In genomic region chr14:105998597-105998996, GRCh38 we compare ENCODE assay signal across 8 cellular contexts.
DNase-seq lines count a peak whose midpoint lies in the region; ATAC-seq, FAIRE-seq and TF ChIP-seq lines count a peak whose summit lies in the region.
"Not testable (repeated sequence)": the region's sequence is repeated elsewhere in the genome, so short reads cannot be mapped to it uniquely, and the experiment has no call there.

No MANE protein-coding gene starts in this region.

- WGBS in A549 (ENCODE audit: missing lambda C conversion rate): 53% methylated on average over 1 of the region's 1 CpG

- CTCF ChIA-PET in A549 (lab: Yijun Ruan, JAX): not testable (repeated sequence)

- peak overlapping the region; percentile 77 for H3K27ac Mint-ChIP-seq in activated CD4-positive, alpha-beta T cell treated with anti-CD3 and anti-CD28 coated beads, Interleukin-2, amount 10 ng/mL, durations not matched to agents 24 days and 14 days
- peak overlapping the region; percentile 38 for H3K27ac Mint-ChIP-seq in activated T-cell treated with anti-CD3 and anti-CD28 coated beads, Interleukin-2, amount 50 U/mL, for 72 hours
- peak overlapping the region; percentile 74 for H3K27ac Mint-ChIP-seq in activated naive CD8-positive, alpha-beta T cell treated with anti-CD3 and anti-CD28 coated beads for 36 hours
- H3K27ac Mint-ChIP-seq in memory B cell: peak overlapping the region; percentile 9
- H3K27ac Mint-ChIP-seq in stimulated activated naive B cell treated with anti-CD40 and anti-IgM and Interleukin-4, amounts not matched to agents 10 μg/mL and 1 μg/mL and 100 μg/mL, for 72 hours: not testable (repeated sequence)

- H3K4me3 ChIP-seq in A549: not testable (repeated sequence)
- H3K4me3 ChIP-seq in GM08714 (ENCODE audit: low read length): peak overlapping the region; percentile 22; the same call in 1 of the 2 replicates

- not testable (repeated sequence) for H3K27me3 Mint-ChIP-seq in activated CD4-positive, alpha-beta T cell treated with anti-CD3 and anti-CD28 coated beads, Interleukin-2, amount 10 ng/mL, durations not matched to agents 24 days and 14 days; activated T-cell treated with anti-CD3 and anti-CD28 coated beads, Interleukin-2, amount 50 U/mL, for 72 hours (ENCODE audit: low read depth); activated naive CD8-positive, alpha-beta T cell treated with anti-CD3 and anti-CD28 coated beads for 36 hours; memory B cell; stimulated activated naive B cell treated with anti-CD40 and anti-IgM and Interleukin-4, amounts not matched to agents 10 μg/mL and 1 μg/mL and 100 μg/mL, for 72 hours

- not testable (repeated sequence) for H3K9me3 Mint-ChIP-seq in activated CD4-positive, alpha-beta T cell treated with anti-CD3 and anti-CD28 coated beads, Interleukin-2, amount 10 ng/mL, durations not matched to agents 24 days and 14 days; activated T-cell treated with anti-CD3 and anti-CD28 coated beads, Interleukin-2, amount 50 U/mL, for 72 hours; activated naive CD8-positive, alpha-beta T cell treated with anti-CD3 and anti-CD28 coated beads for 36 hours; memory B cell; stimulated activated naive B cell treated with anti-CD40 and anti-IgM and Interleukin-4, amounts not matched to agents 10 μg/mL and 1 μg/mL and 100 μg/mL, for 72 hours

- not testable (repeated sequence) for H3K4me2 ChIP-seq in A549

- peak overlapping the region; percentile 10 for H3K4me3 Mint-ChIP-seq in activated CD4-positive, alpha-beta T cell treated with anti-CD3 and anti-CD28 coated beads, Interleukin-2, amount 10 ng/mL, durations not matched to agents 24 days and 14 days
- H3K4me3 Mint-ChIP-seq in activated T-cell treated with anti-CD3 and anti-CD28 coated beads, Interleukin-2, amount 50 U/mL, for 72 hours: peak overlapping the region; percentile 59 to 69
- H3K4me3 Mint-ChIP-seq in activated naive CD8-positive, alpha-beta T cell treated with anti-CD3 and anti-CD28 coated beads for 36 hours: peak overlapping the region; percentile 37
- H3K4me3 Mint-ChIP-seq in memory B cell: peak overlapping the region; percentile 68
- H3K4me3 Mint-ChIP-seq in stimulated activated naive B cell treated with anti-CD40 and anti-IgM and Interleukin-4, amounts not matched to agents 10 μg/mL and 1 μg/mL and 100 μg/mL, for 72 hours: peak overlapping the region; percentile 33 to 70

- not testable (repeated sequence) for TF ChIP-seq CTCF in A549 (IDR thresholded peaks at IDR 0.05)

- not testable (repeated sequence) for TF ChIP-seq POLR2A in A549 (IDR thresholded peaks at IDR 0.05; ENCODE audit: low read length)

- H3K9me3 ChIP-seq in A549: not testable (repeated sequence)

- peak; percentile 87 for FAIRE-seq in A549 (lab: Jason Lieb, UNC)

- DNase-seq in A549 (ENCODE audit: low read depth in 1 of 2, low spot score in 1 of 2); activated T-cell treated with anti-CD3 and anti-CD28 coated beads, Interleukin-2, amount 50 U/mL, for 72 hours; activated naive CD8-positive, alpha-beta T cell treated with anti-CD3 and anti-CD28 coated beads for 36 hours; memory B cell (ENCODE audit: low spot score in 2 of 2); stimulated activated naive B cell treated with anti-CD40 and anti-IgM and Interleukin-4, amounts not matched to agents 10 μg/mL and 1 μg/mL and 100 μg/mL, for 72 hours: not testable (repeated sequence)
- DNase-seq in NCI-H69 (lab: John Stamatoyannopoulos, UW): peak; percentile 22
- peak; percentile 63 for DNase-seq in activated CD4-positive, alpha-beta T cell treated with anti-CD3 and anti-CD28 coated beads, Interleukin-2, amount 10 ng/mL, durations not matched to agents 24 days and 14 days

- intact Hi-C loops in activated CD4-positive, alpha-beta T cell treated with anti-CD3 and anti-CD28 coated beads, Interleukin-2, amount 10 ng/mL, durations not matched to agents 24 days and 14 days (cut with micrococcal nuclease): loop anchor here (2.0 to 5.0 kb wide), 3 partner anchors 24 to 321 kb away; no protein-coding TSS in a partner anchor

- POLR2A ChIA-PET in A549 (lab: Yijun Ruan, JAX): not testable (repeated sequence)

- not testable (repeated sequence) for ATAC-seq in A549; activated T-cell treated with anti-CD3 and anti-CD28 coated beads, Interleukin-2, amount 50 U/mL, for 72 hours (replicated peaks in 1 of 2); memory B cell (ENCODE audit: low read depth); stimulated activated naive B cell treated with anti-CD40 and anti-IgM and Interleukin-4, amounts not matched to agents 10 μg/mL and 1 μg/mL and 100 μg/mL, for 72 hours (replicated peaks)

- not testable (repeated sequence) for H3K4me1 ChIP-seq in A549

- H3K36me3 Mint-ChIP-seq in activated CD4-positive, alpha-beta T cell treated with anti-CD3 and anti-CD28 coated beads, Interleukin-2, amount 10 ng/mL, durations not matched to agents 24 days and 14 days (ENCODE audit: low read depth); activated T-cell treated with anti-CD3 and anti-CD28 coated beads, Interleukin-2, amount 50 U/mL, for 72 hours (ENCODE audit: insufficient read depth in 2 of 2); activated naive CD8-positive, alpha-beta T cell treated with anti-CD3 and anti-CD28 coated beads for 36 hours; memory B cell; stimulated activated naive B cell treated with anti-CD40 and anti-IgM and Interleukin-4, amounts not matched to agents 10 μg/mL and 1 μg/mL and 100 μg/mL, for 72 hours: not testable (repeated sequence)

- not testable (repeated sequence) for TF ChIP-seq RAD21 in A549 (conservative IDR thresholded peaks at IDR 0.05 in 1 of 2, IDR thresholded peaks at IDR 0.05 in 1 of 2)

- H3K4me1 Mint-ChIP-seq in activated CD4-positive, alpha-beta T cell treated with anti-CD3 and anti-CD28 coated beads, Interleukin-2, amount 10 ng/mL, durations not matched to agents 24 days and 14 days: peaks cover 44% of the 10 kb centered on the region
- peaks cover 51% of the 10 kb centered on the region for H3K4me1 Mint-ChIP-seq in activated T-cell treated with anti-CD3 and anti-CD28 coated beads, Interleukin-2, amount 50 U/mL, for 72 hours (ENCODE audit: low read depth)
- peaks cover 47% of the 10 kb centered on the region for H3K4me1 Mint-ChIP-seq in activated naive CD8-positive, alpha-beta T cell treated with anti-CD3 and anti-CD28 coated beads for 36 hours
- H3K4me1 Mint-ChIP-seq in memory B cell; stimulated activated naive B cell treated with anti-CD40 and anti-IgM and Interleukin-4, amounts not matched to agents 10 μg/mL and 1 μg/mL and 100 μg/mL, for 72 hours: not testable (repeated sequence)

- H3K27ac ChIP-seq in A549: not testable (repeated sequence)

- TF ChIP-seq EP300 in A549 (IDR thresholded peaks at IDR 0.05): not testable (repeated sequence)

Comparison
In these comparisons a context has a peak if more than half of its experiments do, and no peak if none do; other contexts are left out.
1. H3K4me3 Mint-ChIP-seq: peak in every context shown above with its lines; median percentile 68 in memory B cell; 64 in activated T-cell treated with anti-CD3 and anti-CD28 coated beads, Interleukin-2, amount 50 U/mL, for 72 hours; 52 in stimulated activated naive B cell treated with anti-CD40 and anti-IgM and Interleukin-4, amounts not matched to agents 10 μg/mL and 1 μg/mL and 100 μg/mL, for 72 hours; 37 in activated naive CD8-positive, alpha-beta T cell treated with anti-CD3 and anti-CD28 coated beads for 36 hours; 10 in activated CD4-positive, alpha-beta T cell treated with anti-CD3 and anti-CD28 coated beads, Interleukin-2, amount 10 ng/mL, durations not matched to agents 24 days and 14 days.